20 cellular contexts compared by ENCODE assay signal in the genomic region with DNA sequence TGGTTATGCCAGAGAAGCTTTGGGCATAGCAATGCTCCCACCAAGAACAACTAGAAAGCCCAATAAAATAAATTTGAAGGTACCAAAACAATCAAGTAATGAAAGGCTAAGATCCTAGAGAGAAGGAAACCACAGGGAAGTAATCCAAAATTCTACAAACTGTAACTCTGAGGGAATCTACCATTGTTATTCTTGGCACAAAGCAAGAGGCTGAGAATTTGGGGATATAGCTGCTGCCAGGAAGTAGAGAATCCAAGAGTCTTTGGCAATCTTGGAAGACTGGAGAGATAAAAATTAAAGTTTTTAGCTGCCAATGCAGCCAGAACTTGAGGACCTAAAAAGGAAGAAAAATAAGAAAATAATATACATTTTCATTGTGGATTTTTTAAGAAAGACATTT.
DNase-seq lines count a peak whose midpoint lies in the region; ATAC-seq and TF ChIP-seq lines count a peak whose summit lies in the region.
"Had no signal": no experiment of that assay in that cellular context is flagged by ENCODE, and none has a peak within 500 bp of the region (broad histone marks: within the 10 kb centered on the region; RNA-seq: fewer than 3 reads in every experiment).

No MANE protein-coding gene starts in this region.

- ATAC-seq in Right ventricle myocardium superior (ENCODE audit: poor library complexity) (peak; percentile 73), aorta (ENCODE audit: low FRiP score) (peak; percentile 72), HG02763 (IDR thresholded peaks at IDR 0.05; ENCODE audit: unreplicated experiment) (no peak), HG03139 (IDR thresholded peaks at IDR 0.05; ENCODE audit: unreplicated experiment) (no peak)
- ATAC-seq: body of pancreas; CD8-positive, alpha-beta T cell; esophagus mucosa; PC-3 had no signal

- DNase-seq in Right ventricle myocardium superior: no peak
- no peak for DNase-seq in right atrium auricular region (ENCODE audit: low spot score)
- DNase-seq in amniotic stem cell (lab: John Stamatoyannopoulos, UW): peak; percentile 19
- peak; percentile 96 for DNase-seq in fibroblast of the aortic adventitia (ENCODE audit: low read depth)
- no peak for DNase-seq in aorta
- DNase-seq in DMS153 treated with DMSO at 0.1 percent for 48 hours (lab: John Stamatoyannopoulos, UW; ENCODE audit: unreplicated experiment): no peak
- DNase-seq: activated CD4-positive, alpha-beta T cell treated with anti-CD3 and anti-CD28 coated beads, Interleukin-2, amount 10 ng/mL, durations not matched to agents 7 days and 5 days; body of pancreas; CD8-positive, alpha-beta T cell; DND-41; hypothalamus; kidney glomerular epithelial cell; NCI-H1048; NCI-H82; PC-3; retina had no signal

- H3K4me3 ChIP-seq in right atrium auricular region (no peak overlapping the region), fibroblast of the aortic adventitia (ENCODE audit: low read depth, low read length) (no peak overlapping the region), aorta (ENCODE audit: low read length in 2 of 2) (no peak overlapping the region)
- H3K4me3 ChIP-seq: body of pancreas, SK-N-MC had no signal

- H3K36me3 ChIP-seq in right atrium auricular region (peaks cover 5% of the 10 kb centered on the region), aorta (ENCODE audit: control insufficient read depth in 1 of 2, insufficient read depth in 2 of 2, low read length in 1 of 2) (no peaks in the 10 kb centered on the region)

- H3K4me1 ChIP-seq in right atrium auricular region: no peaks in the 10 kb centered on the region
- peaks cover 0 to 1% of the 10 kb centered on the region in 2 donors for H3K4me1 ChIP-seq in aorta (ENCODE audit: control insufficient read depth in 1 of 2, insufficient read depth in 2 of 2, low read length in 2 of 2)

- intact Hi-C loops in Right ventricle myocardium superior (cut with DNase I) (no loop called here), aorta (cut with DNase I) (loop anchor here in 1 of 2 donors (10.0 kb wide), 1 partner anchor 84 kb away; no protein-coding TSS in a partner anchor)

- TF ChIP-seq CTCF in right atrium auricular region (IDR thresholded peaks at IDR 0.05): no peak
- no peak for TF ChIP-seq CTCF in fibroblast of the aortic adventitia (IDR thresholded peaks at IDR 0.05; ENCODE audit: insufficient read depth, low read length)

- H3K9me3 ChIP-seq in right atrium auricular region (peaks cover 0 to 6% of the 10 kb centered on the region in 2 donors), aorta (ENCODE audit: control insufficient read depth, low read length) (no peaks in the 10 kb centered on the region)

- H3K27ac ChIP-seq in right atrium auricular region: no peak overlapping the region
- no peak overlapping the region for H3K27ac ChIP-seq in aorta (ENCODE audit: low read depth in 1 of 2, low read length in 2 of 2)
- H3K27ac ChIP-seq: body of pancreas, SK-N-MC had no signal

- no peaks in the 10 kb centered on the region for H3K27me3 ChIP-seq in right atrium auricular region
- no peaks in the 10 kb centered on the region for H3K27me3 ChIP-seq in aorta (ENCODE audit: control insufficient read depth in 1 of 2, insufficient read depth in 2 of 2, low read length in 1 of 2)
- H3K27me3 ChIP-seq: body of pancreas had no signal

Comparison
In these comparisons a context has a peak if more than half of its experiments do, and no peak if none do; other contexts are left out.
1. ATAC-seq: peak in Right ventricle myocardium superior (single experiment) and aorta (single experiment); none in HG02763 (single experiment) and HG03139 (single experiment).
2. DNase-seq: peak in amniotic stem cell (single experiment) and fibroblast of the aortic adventitia (single experiment); none in Right ventricle myocardium superior (single experiment), right atrium auricular region (single experiment), aorta (0 of 2) and DMS153 treated with DMSO at 0.1 percent for 48 hours (single experiment).